6 cellular contexts compared by ENCODE assay signal in genomic region chr9:125181756-125182155, GRCh38. TPM values are rescaled to one million over a fixed set of nuclear protein-coding genes. Genes with fewer than 3 reads are reported as not detected.
A peak's percentile ranks its signal among the peaks of the same experiment; 100 is the strongest.
DNase-seq lines count a peak whose midpoint lies in the region; ATAC-seq lines count a peak whose summit lies in the region.
"Not testable (repeated sequence)": the region's sequence is repeated elsewhere in the genome, so short reads cannot be mapped to it uniquely, and the experiment has no call there.

No MANE protein-coding gene starts in this region.

- not testable (repeated sequence) for H3K27ac ChIP-seq in CD4-positive, alpha-beta memory T cell (ENCODE audit: low read depth, low read length); trophoblast cell (ENCODE audit: low read depth, low read length)

- CTCF ChIA-PET in CD4-positive, alpha-beta memory T cell (lab: Charles Lee; ENCODE audit: partially characterized antibody); activated naive CD4-positive, alpha-beta T cell treated with anti-CD3 and anti-CD28 coated beads for 36 hours (lab: Charles Lee): not testable (repeated sequence)
- CTCF ChIA-PET in activated CD4-positive, alpha-beta T cell treated with anti-CD3 and anti-CD28 coated beads for 36 hours (lab: Charles Lee): interaction anchor here (1.0 kb wide), 1 partner anchor 16 kb away, joined by 3 read pairs; no protein-coding TSS in a partner anchor

- H4K8ac ChIP-seq in trophoblast cell (ENCODE audit: low read depth, low read length): not testable (repeated sequence)

- not testable (repeated sequence) for H3K79me2 ChIP-seq in trophoblast cell (ENCODE audit: control insufficient read depth, insufficient read depth, low read length, poor library complexity)

- ATAC-seq in activated CD4-positive, alpha-beta T cell treated with anti-CD3 and anti-CD28 coated beads for 36 hours; central memory CD8-positive, alpha-beta T cell (replicated peaks; ENCODE audit: extremely low read depth, poor library complexity, severe bottlenecking); stimulated activated effector memory CD8-positive, alpha-beta T cell treated with anti-CD3 and anti-CD28 coated beads, Interleukin-12 subunit alpha, Interleukin-12 subunit beta, amount 100 ng/mL, for 72 hours: not testable (repeated sequence)

- DNase-seq in CD4-positive, alpha-beta memory T cell; activated CD4-positive, alpha-beta T cell treated with anti-CD3 and anti-CD28 coated beads for 36 hours; activated naive CD4-positive, alpha-beta T cell treated with anti-CD3 and anti-CD28 coated beads for 36 hours; central memory CD8-positive, alpha-beta T cell (ENCODE audit: low spot score in 2 of 2); trophoblast cell; stimulated activated effector memory CD8-positive, alpha-beta T cell treated with anti-CD3 and anti-CD28 coated beads, Interleukin-12 subunit alpha, Interleukin-12 subunit beta, amount 100 ng/mL, for 72 hours (ENCODE audit: low spot score in 2 of 2): not testable (repeated sequence)

- not testable (repeated sequence) for H2AFZ ChIP-seq in trophoblast cell (ENCODE audit: insufficient read depth, low read length, poor library complexity)

- intact Hi-C loops in CD4-positive, alpha-beta memory T cell (cut with micrococcal nuclease); activated CD4-positive, alpha-beta T cell treated with anti-CD3 and anti-CD28 coated beads for 36 hours (cut with DNase I, micrococcal nuclease); activated naive CD4-positive, alpha-beta T cell treated with anti-CD3 and anti-CD28 coated beads for 36 hours (cut with micrococcal nuclease): not testable (repeated sequence)

- H3K23ac ChIP-seq in trophoblast cell (ENCODE audit: low read length): not testable (repeated sequence)

- H3K27me3 Mint-ChIP-seq in CD4-positive, alpha-beta memory T cell; activated CD4-positive, alpha-beta T cell treated with anti-CD3 and anti-CD28 coated beads for 36 hours; activated naive CD4-positive, alpha-beta T cell treated with anti-CD3 and anti-CD28 coated beads for 36 hours (ENCODE audit: low read depth); central memory CD8-positive, alpha-beta T cell: not testable (repeated sequence)

- H2BK120ac ChIP-seq in trophoblast cell (ENCODE audit: insufficient read depth, low read length, poor library complexity): not testable (repeated sequence)

- H2BK5ac ChIP-seq in trophoblast cell (ENCODE audit: low read depth, low read length, poor library complexity): not testable (repeated sequence)

- not testable (repeated sequence) for H3K79me1 ChIP-seq in trophoblast cell (ENCODE audit: low read length)

- H3K14ac ChIP-seq in trophoblast cell (ENCODE audit: low read length): not testable (repeated sequence)

- not testable (repeated sequence) for H2AK5ac ChIP-seq in trophoblast cell (ENCODE audit: low read length)

- not testable (repeated sequence) for H3K4me3 ChIP-seq in CD4-positive, alpha-beta memory T cell (ENCODE audit: low read length in 2 of 2); trophoblast cell (ENCODE audit: low read depth, low read length)

- peaks cover 44 to 79% (median 61%) of the 10 kb centered on the region in 4 donors for H3K4me1 Mint-ChIP-seq in CD4-positive, alpha-beta memory T cell
- H3K4me1 Mint-ChIP-seq in activated CD4-positive, alpha-beta T cell treated with anti-CD3 and anti-CD28 coated beads for 36 hours: peaks cover 66% of the 10 kb centered on the region
- H3K4me1 Mint-ChIP-seq in activated naive CD4-positive, alpha-beta T cell treated with anti-CD3 and anti-CD28 coated beads for 36 hours (ENCODE audit: low read depth): peaks cover 57% of the 10 kb centered on the region
- peaks cover 66% of the 10 kb centered on the region for H3K4me1 Mint-ChIP-seq in central memory CD8-positive, alpha-beta T cell
- peaks cover 58% of the 10 kb centered on the region for H3K4me1 Mint-ChIP-seq in stimulated activated effector memory CD8-positive, alpha-beta T cell treated with anti-CD3 and anti-CD28 coated beads, Interleukin-12 subunit alpha, Interleukin-12 subunit beta, amount 100 ng/mL, for 72 hours

- H3K4ac ChIP-seq in trophoblast cell (ENCODE audit: low read depth, low read length): peak overlapping the region; percentile 55

- H4K91ac ChIP-seq in trophoblast cell (ENCODE audit: low read depth, low read length): not testable (repeated sequence)

- not testable (repeated sequence) for H3K27me3 ChIP-seq in CD4-positive, alpha-beta memory T cell (ENCODE audit: insufficient read depth, low read length); trophoblast cell (ENCODE audit: insufficient read depth, low read length)

- not testable (repeated sequence) for H3K9me3 ChIP-seq in CD4-positive, alpha-beta memory T cell (ENCODE audit: control insufficient read depth in 1 of 2, low read length in 2 of 2); trophoblast cell (ENCODE audit: insufficient read depth, low read depth, low read length)

- POLR2A ChIA-PET in CD4-positive, alpha-beta memory T cell (lab: Charles Lee; ENCODE audit: partially characterized antibody): interaction anchor here (0.7 kb wide), 1 partner anchor 13 kb away, joined by 4 read pairs; no protein-coding TSS in a partner anchor
- POLR2A ChIA-PET in activated CD4-positive, alpha-beta T cell treated with anti-CD3 and anti-CD28 coated beads for 36 hours (lab: Charles Lee): not testable (repeated sequence)

- not testable (repeated sequence) for H3K4me3 Mint-ChIP-seq in CD4-positive, alpha-beta memory T cell; activated CD4-positive, alpha-beta T cell treated with anti-CD3 and anti-CD28 coated beads for 36 hours; activated naive CD4-positive, alpha-beta T cell treated with anti-CD3 and anti-CD28 coated beads for 36 hours; central memory CD8-positive, alpha-beta T cell; stimulated activated effector memory CD8-positive, alpha-beta T cell treated with anti-CD3 and anti-CD28 coated beads, Interleukin-12 subunit alpha, Interleukin-12 subunit beta, amount 100 ng/mL, for 72 hours

- not testable (repeated sequence) for H3K4me2 ChIP-seq in trophoblast cell (ENCODE audit: low read length)

- not testable (repeated sequence) for H3K9ac ChIP-seq in trophoblast cell (ENCODE audit: low read length)

- not testable (repeated sequence) for H3K9me3 Mint-ChIP-seq in CD4-positive, alpha-beta memory T cell; activated CD4-positive, alpha-beta T cell treated with anti-CD3 and anti-CD28 coated beads for 36 hours (ENCODE audit: low read depth); activated naive CD4-positive, alpha-beta T cell treated with anti-CD3 and anti-CD28 coated beads for 36 hours; central memory CD8-positive, alpha-beta T cell; stimulated activated effector memory CD8-positive, alpha-beta T cell treated with anti-CD3 and anti-CD28 coated beads, Interleukin-12 subunit alpha, Interleukin-12 subunit beta, amount 100 ng/mL, for 72 hours

- peaks cover 29 to 34% of the 10 kb centered on the region in 2 donors for H3K36me3 Mint-ChIP-seq in CD4-positive, alpha-beta memory T cell
- peaks cover 34% of the 10 kb centered on the region for H3K36me3 Mint-ChIP-seq in activated CD4-positive, alpha-beta T cell treated with anti-CD3 and anti-CD28 coated beads for 36 hours (ENCODE audit: low read depth)
- H3K36me3 Mint-ChIP-seq in activated naive CD4-positive, alpha-beta T cell treated with anti-CD3 and anti-CD28 coated beads for 36 hours (ENCODE audit: low read depth): peaks cover 24% of the 10 kb centered on the region
- H3K36me3 Mint-ChIP-seq in central memory CD8-positive, alpha-beta T cell (ENCODE audit: insufficient read depth): peaks cover 13% of the 10 kb centered on the region
- H3K36me3 Mint-ChIP-seq in stimulated activated effector memory CD8-positive, alpha-beta T cell treated with anti-CD3 and anti-CD28 coated beads, Interleukin-12 subunit alpha, Interleukin-12 subunit beta, amount 100 ng/mL, for 72 hours: peaks cover 26% of the 10 kb centered on the region

- WGBS in trophoblast cell (ENCODE audit: extremely low coverage, insufficient coverage, insufficient read length): no CpG with 5 or more reads among the region's 4 CpGs

- H2BK12ac ChIP-seq in trophoblast cell (ENCODE audit: low read length): not testable (repeated sequence)

- H3K27ac Mint-ChIP-seq in CD4-positive, alpha-beta memory T cell: peak overlapping the region in 6 of 7 donors; percentile 12 to 84 (median 75)
- peak overlapping the region; percentile 18 for H3K27ac Mint-ChIP-seq in activated CD4-positive, alpha-beta T cell treated with anti-CD3 and anti-CD28 coated beads for 36 hours
- peak overlapping the region; percentile 34 for H3K27ac Mint-ChIP-seq in activated naive CD4-positive, alpha-beta T cell treated with anti-CD3 and anti-CD28 coated beads for 36 hours
- peak overlapping the region; percentile 25 for H3K27ac Mint-ChIP-seq in central memory CD8-positive, alpha-beta T cell (ENCODE audit: low read depth)
- peak overlapping the region; percentile 80 for H3K27ac Mint-ChIP-seq in stimulated activated effector memory CD8-positive, alpha-beta T cell treated with anti-CD3 and anti-CD28 coated beads, Interleukin-12 subunit alpha, Interleukin-12 subunit beta, amount 100 ng/mL, for 72 hours

- not testable (repeated sequence) for H3K36me3 ChIP-seq in CD4-positive, alpha-beta memory T cell (ENCODE audit: insufficient read depth, low read length); trophoblast cell (ENCODE audit: control insufficient read depth in 1 of 2, insufficient read depth in 2 of 2, low read length in 2 of 2)

- peaks cover 58% of the 10 kb centered on the region for H3K4me1 ChIP-seq in CD4-positive, alpha-beta memory T cell (ENCODE audit: insufficient read depth, low read length)
- H3K4me1 ChIP-seq in trophoblast cell (ENCODE audit: control insufficient read depth in 1 of 2, insufficient read depth in 2 of 2, low read length in 2 of 2): not testable (repeated sequence)

- not testable (repeated sequence) for H4K12ac ChIP-seq in trophoblast cell (ENCODE audit: low read depth, low read length)

- not testable (repeated sequence) for H3K18ac ChIP-seq in trophoblast cell (ENCODE audit: low read length)

RNA-seq across cellular contexts. Expression of gene PPP6C, which starts 7.8 kb away (rescaled TPM):
- 10 to 100 TPM; 49.2 TPM for total RNA-seq in CD4-positive, alpha-beta memory T cell
- polyA plus RNA-seq in CD4-positive, alpha-beta memory T cell: 10 to 100 TPM; 62.3 to 66.1 TPM
- total RNA-seq in activated CD4-positive, alpha-beta T cell treated with anti-CD3 and anti-CD28 coated beads for 36 hours: 10 to 100 TPM; 35.1 to 47.3 TPM
- total RNA-seq in activated naive CD4-positive, alpha-beta T cell treated with anti-CD3 and anti-CD28 coated beads for 36 hours: 10 to 100 TPM; 43.6 to 46.3 TPM
- 28.3 and 28.4 TPM in 2 replicates for polyA plus RNA-seq in trophoblast cell (2013)

RNA-seq across cellular contexts. Expression of gene RABEPK, which starts 18.6 kb away (rescaled TPM):
- total RNA-seq in CD4-positive, alpha-beta memory T cell: 10 to 100 TPM; 12.2 to 13.5 TPM
- polyA plus RNA-seq in CD4-positive, alpha-beta memory T cell: 10 to 100 TPM; 35.9 to 43.3 TPM
- 10 to 100 TPM; 29.1 to 33.1 TPM for total RNA-seq in activated CD4-positive, alpha-beta T cell treated with anti-CD3 and anti-CD28 coated beads for 36 hours
- total RNA-seq in activated naive CD4-positive, alpha-beta T cell treated with anti-CD3 and anti-CD28 coated beads for 36 hours: 10 to 100 TPM; 18.4 to 19.8 TPM
- polyA plus RNA-seq in trophoblast cell (2013): 13.4 and 14.1 TPM in 2 replicates

RNA-seq across cellular contexts. Expression of gene SCAI, which starts 38.4 kb away (rescaled TPM):
- total RNA-seq in CD4-positive, alpha-beta memory T cell: 10 to 100 TPM; 14.7 to 15.5 TPM
- polyA plus RNA-seq in CD4-positive, alpha-beta memory T cell: 1 to 10 TPM in 1 of 2 donors, under 1 TPM in 1; 0.23 to 2.4 TPM
- 10 to 100 TPM; 13.0 to 13.8 TPM for total RNA-seq in activated CD4-positive, alpha-beta T cell treated with anti-CD3 and anti-CD28 coated beads for 36 hours
- 10 to 100 TPM in 1 of 2 experiments, 1 to 10 TPM in 1; 9.6 to 11.8 TPM for total RNA-seq in activated naive CD4-positive, alpha-beta T cell treated with anti-CD3 and anti-CD28 coated beads for 36 hours
- 4.8 and 5.5 TPM in 2 replicates for polyA plus RNA-seq in trophoblast cell (2013)

RNA-seq across cellular contexts. Expression of gene HSPA5, which starts 59.4 kb away (rescaled TPM):
- total RNA-seq in CD4-positive, alpha-beta memory T cell: 100 to 1,000 TPM; 147 to 154 TPM
- 100 to 1,000 TPM; 194 to 253 TPM for polyA plus RNA-seq in CD4-positive, alpha-beta memory T cell
- 100 to 1,000 TPM; 179 to 188 TPM for total RNA-seq in activated CD4-positive, alpha-beta T cell treated with anti-CD3 and anti-CD28 coated beads for 36 hours
- 100 to 1,000 TPM; 136 to 138 TPM for total RNA-seq in activated naive CD4-positive, alpha-beta T cell treated with anti-CD3 and anti-CD28 coated beads for 36 hours
- 701 and 742 TPM in 2 replicates for polyA plus RNA-seq in trophoblast cell (2013)

Comparison
In these comparisons a context has a peak if more than half of its experiments do, and no peak if none do; other contexts are left out.
1. H3K27ac Mint-ChIP-seq: peak in every context shown above with its lines; median percentile 80 in stimulated activated effector memory CD8-positive, alpha-beta T cell treated with anti-CD3 and anti-CD28 coated beads, Interleukin-12 subunit alpha, Interleukin-12 subunit beta, amount 100 ng/mL, for 72 hours; 75 in CD4-positive, alpha-beta memory T cell; 34 in activated naive CD4-positive, alpha-beta T cell treated with anti-CD3 and anti-CD28 coated beads for 36 hours; 25 in central memory CD8-positive, alpha-beta T cell; 18 in activated CD4-positive, alpha-beta T cell treated with anti-CD3 and anti-CD28 coated beads for 36 hours.